22 cellular contexts compared by ENCODE assay signal in genomic region chr17:27091043-27091497, GRCh38.
"Had no signal": no experiment of that assay in that cellular context is flagged by ENCODE, and none has a peak within 500 bp of the region (broad histone marks: within the 10 kb centered on the region; RNA-seq: fewer than 3 reads in every experiment).

No MANE protein-coding gene starts in this region.

- H3K4me1 ChIP-seq: SJSA1 had no signal

- H3K27ac ChIP-seq: HL-60, SJSA1, SK-N-MC had no signal

- ATAC-seq: T-helper 17 cell had no signal

- DNase-seq: Karpas-422, KG1, MG63, NCI-H1092, NCI-H1105 treated with DMSO at 0.1 percent for 48 hours, NCI-H1417 treated with DMSO at 0.1 percent for 48 hours, NCI-H187, NCI-H2029 treated with DMSO at 0.1 percent for 48 hours, NCI-H2171 treated with DMSO at 0.1 percent for 48 hours, NCI-H226, NCI-H446, NCI-H510A, NCI-H524 treated with DMSO at 0.1 percent for 48 hours, NCI-H774, Right ventricle myocardium superior, RPMI8226, SIG-M5, T-helper 1 cell, T-helper 17 cell had no signal

- H3K9me3 ChIP-seq: MG63, SJSA1 had no signal

- H3K36me3 ChIP-seq: MG63, SJSA1 had no signal

- H3K4me3 ChIP-seq: MG63, SJSA1, SK-N-MC had no signal

- H3K27me3 ChIP-seq: SJSA1 had no signal
